8 cellular contexts compared by ENCODE assay signal in the genomic region with DNA sequence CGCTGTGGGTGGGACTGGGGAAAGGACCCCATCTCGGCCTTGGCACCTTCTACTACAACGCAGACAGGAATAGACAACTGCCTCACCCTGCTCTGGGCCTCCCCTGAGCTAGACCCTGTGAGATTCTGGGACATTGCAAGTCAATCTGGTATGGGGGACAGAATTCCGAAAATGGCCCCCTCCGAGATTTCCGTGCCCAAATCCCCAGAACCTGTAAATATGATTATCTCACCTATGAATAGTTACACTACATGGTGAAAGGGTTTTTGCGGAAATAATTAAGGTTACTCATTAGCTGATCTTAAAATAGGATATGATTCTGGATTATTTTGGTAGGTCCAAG. TPM values are rescaled to one million over a fixed set of nuclear protein-coding genes. Genes with fewer than 3 reads are reported as not detected.
DNase-seq lines count a peak whose midpoint lies in the region; ATAC-seq and TF ChIP-seq lines count a peak whose summit lies in the region.

No MANE protein-coding gene starts in this region.

- peaks cover 0 to 18% of the 10 kb centered on the region in 2 donors for H3K4me1 ChIP-seq in lung (ENCODE audit: control insufficient read depth in 2 of 2, insufficient read depth in 2 of 2, low read length in 2 of 2)

- WGBS in lung, 2 donors: 11 to 12% methylated on average over 7 of the region's 7 CpGs

- peaks cover 34% of the 10 kb centered on the region for H3K4me1 Mint-ChIP-seq in activated naive CD4-positive, alpha-beta T cell treated with anti-CD3 and anti-CD28 coated beads for 36 hours (ENCODE audit: low read depth)
- H3K4me1 Mint-ChIP-seq in type B pancreatic cell (ENCODE audit: unreplicated experiment): peaks cover 21% of the 10 kb centered on the region

- no peaks in the 10 kb centered on the region for H3K9me3 ChIP-seq in lung (ENCODE audit: control insufficient read depth in 2 of 2, insufficient read depth in 1 of 2, low read length in 1 of 2)

- no peak for DNase-seq in activated naive CD4-positive, alpha-beta T cell treated with anti-CD3 and anti-CD28 coated beads for 36 hours
- DNase-seq in activated naive CD4-positive, alpha-beta T cell treated with anti-CD3 and anti-CD28 coated beads, Interleukin-2, amount 50 U/mL, for 16 hours: no peak
- DNase-seq in brain microvascular endothelial cell: no peak
- DNase-seq in lung (ENCODE audit: low spot score): no peak
- DNase-seq in type B pancreatic cell (ENCODE audit: extremely low spot score, unreplicated experiment): no peak
- DNase-seq in T1000 (lab: John Stamatoyannopoulos, UW): no peak
- DNase-seq in activated CD8-positive, alpha-beta memory T cell treated with anti-CD3 and anti-CD28 coated beads, Interleukin-2, amount 50 U/mL, for 4 hours: no peak

- no peaks in the 10 kb centered on the region for H3K27me3 Mint-ChIP-seq in activated naive CD4-positive, alpha-beta T cell treated with anti-CD3 and anti-CD28 coated beads for 36 hours (ENCODE audit: low read depth)
- no peaks in the 10 kb centered on the region for H3K27me3 Mint-ChIP-seq in type B pancreatic cell

- no peak for TF ChIP-seq CTCF in brain microvascular endothelial cell (IDR thresholded peaks at IDR 0.05; ENCODE audit: low read depth, low read length, missing control alignments)
- TF ChIP-seq CTCF in lung (IDR thresholded peaks at IDR 0.05; ENCODE audit: control extremely low read depth, extremely low read depth): no peak
- no peak for TF ChIP-seq CTCF in type B pancreatic cell (conservative IDR thresholded peaks at IDR 0.05)

- CTCF ChIA-PET in activated naive CD4-positive, alpha-beta T cell treated with anti-CD3 and anti-CD28 coated beads for 36 hours (lab: Charles Lee): interaction anchor here (0.6 to 6.4 kb wide), 20 partner anchors 9 to 292 kb away, joined by 3 to 52 read pairs (median 5); a partner anchor contains a TSS

- ATAC-seq in lung (ENCODE audit: insufficient read depth, low FRiP score): no peak
- no peak for ATAC-seq in HG03342 (IDR thresholded peaks at IDR 0.05; ENCODE audit: unreplicated experiment)

- H3K4me3 ChIP-seq in brain microvascular endothelial cell (ENCODE audit: low read depth, low read length) (peak overlapping the region; percentile 88), lung (peak overlapping the region; percentile 53)

- H3K27ac ChIP-seq in brain microvascular endothelial cell (peak overlapping the region; percentile 89), lung (ENCODE audit: low read depth in 1 of 2, low read length in 1 of 2) (peak overlapping the region; percentile 91 to 94)

- H3K27ac Mint-ChIP-seq in activated naive CD4-positive, alpha-beta T cell treated with anti-CD3 and anti-CD28 coated beads for 36 hours: peak overlapping the region; percentile 98
- H3K27ac Mint-ChIP-seq in type B pancreatic cell: peak overlapping the region; percentile 98

- intact Hi-C loops in activated naive CD4-positive, alpha-beta T cell treated with anti-CD3 and anti-CD28 coated beads for 36 hours (cut with micrococcal nuclease): no loop called here

- in situ Hi-C loops in brain microvascular endothelial cell (cut with HindIII; ENCODE audit: low pct_ligation_motif_present, low sequenced_read_pairs): no loop called here

- H3K36me3 Mint-ChIP-seq in activated naive CD4-positive, alpha-beta T cell treated with anti-CD3 and anti-CD28 coated beads for 36 hours (ENCODE audit: low read depth): peaks cover 19% of the 10 kb centered on the region
- H3K36me3 Mint-ChIP-seq in type B pancreatic cell: peaks cover 5% of the 10 kb centered on the region

- no peaks in the 10 kb centered on the region for H3K9me3 Mint-ChIP-seq in activated naive CD4-positive, alpha-beta T cell treated with anti-CD3 and anti-CD28 coated beads for 36 hours
- no peaks in the 10 kb centered on the region for H3K9me3 Mint-ChIP-seq in type B pancreatic cell

- peak overlapping the region; percentile 93 for H3K4me3 Mint-ChIP-seq in activated naive CD4-positive, alpha-beta T cell treated with anti-CD3 and anti-CD28 coated beads for 36 hours
- H3K4me3 Mint-ChIP-seq in type B pancreatic cell: peak overlapping the region; percentile 95

- H3K27me3 ChIP-seq in brain microvascular endothelial cell (replicated peaks) (no peaks in the 10 kb centered on the region), lung (ENCODE audit: control insufficient read depth, insufficient read depth) (no peaks in the 10 kb centered on the region)

- H3K36me3 ChIP-seq in brain microvascular endothelial cell (replicated peaks): peaks cover 15% of the 10 kb centered on the region
- H3K36me3 ChIP-seq in lung (ENCODE audit: control insufficient read depth in 2 of 2, insufficient read depth in 2 of 2, low read length in 2 of 2): peaks cover 0 to 16% of the 10 kb centered on the region in 2 donors

RNA-seq across cellular contexts. Expression of a gene that starts 0.6 kb away (rescaled TPM):
- total RNA-seq in activated naive CD4-positive, alpha-beta T cell treated with anti-CD3 and anti-CD28 coated beads for 36 hours: 1 to 10 TPM; 5.5 to 6.0 TPM
- total RNA-seq in lung (10 to 100 TPM in 1 of 2 donors, 1 to 10 TPM in 1; 6.0 to 20.2 TPM), type B pancreatic cell (ENCODE audit: low replicate concordance) (18.6 and 20.2 TPM in 2 replicates)
- 1 to 10 TPM; 7.7 to 9.6 TPM for polyA plus RNA-seq in lung

RNA-seq across cellular contexts. Expression of a gene that starts 8.4 kb away (rescaled TPM):
- 10 to 100 TPM; 13.8 to 14.4 TPM for total RNA-seq in activated naive CD4-positive, alpha-beta T cell treated with anti-CD3 and anti-CD28 coated beads for 36 hours
- 10 to 100 TPM in 1 of 2 donors, 1 to 10 TPM in 1; 7.9 to 11.3 TPM for total RNA-seq in lung
- polyA plus RNA-seq in lung: 10 to 100 TPM; 14.6 to 19.0 TPM
- total RNA-seq in type B pancreatic cell (ENCODE audit: low replicate concordance): 5.7 and 9.3 TPM in 2 replicates

RNA-seq across cellular contexts. Expression of a gene that starts 23.6 kb away (rescaled TPM):
- total RNA-seq in activated naive CD4-positive, alpha-beta T cell treated with anti-CD3 and anti-CD28 coated beads for 36 hours: 100 to 1,000 TPM; 475 to 483 TPM
- 100 to 1,000 TPM; 171 to 250 TPM for total RNA-seq in lung
- 100 to 1,000 TPM; 175 to 188 TPM for polyA plus RNA-seq in lung
- 401 and 679 TPM in 2 replicates for total RNA-seq in type B pancreatic cell (ENCODE audit: low replicate concordance)

RNA-seq across cellular contexts. Expression of a gene that starts 34.7 kb away (rescaled TPM):
- total RNA-seq in activated naive CD4-positive, alpha-beta T cell treated with anti-CD3 and anti-CD28 coated beads for 36 hours: 100 to 1,000 TPM; 109 to 111 TPM
- total RNA-seq in lung: 100 to 1,000 TPM in 1 of 2 donors, 10 to 100 TPM in 1; 87.7 to 156 TPM
- 100 to 1,000 TPM; 227 to 309 TPM for polyA plus RNA-seq in lung
- 86.5 and 97.7 TPM in 2 replicates for total RNA-seq in type B pancreatic cell (ENCODE audit: low replicate concordance)

RNA-seq across cellular contexts. Expression of a gene that starts 38.2 kb away (rescaled TPM):
- 10 to 100 TPM; 91.4 to 93.6 TPM for total RNA-seq in activated naive CD4-positive, alpha-beta T cell treated with anti-CD3 and anti-CD28 coated beads for 36 hours
- 10 to 100 TPM; 25.9 to 55.6 TPM for total RNA-seq in lung
- polyA plus RNA-seq in lung: 10 to 100 TPM; 55.7 to 60.7 TPM
- 78.0 and 81.9 TPM in 2 replicates for total RNA-seq in type B pancreatic cell (ENCODE audit: low replicate concordance)
